ENCODE assay signal across 18 cellular contexts in genomic region chr10:27158421-27158820, GRCh38. TPM values are rescaled to one million over a fixed set of nuclear protein-coding genes. Genes with fewer than 3 reads are reported as not detected.
DNase-seq lines count a peak whose midpoint lies in the region; ATAC-seq and TF ChIP-seq lines count a peak whose summit lies in the region.
"Had no signal": no experiment of that assay in that cellular context is flagged by ENCODE, and none has a peak within 500 bp of the region (broad histone marks: within the 10 kb centered on the region; RNA-seq: fewer than 3 reads in every experiment).

No MANE protein-coding gene starts in this region.

- H2AFZ ChIP-seq in DND-41 (ENCODE audit: low read depth, low read length), result no peak overlapping the region
- no peak overlapping the region for H2AFZ ChIP-seq in neural progenitor cell (replicated peaks)

- H3K27me3 ChIP-seq in DND-41 (ENCODE audit: insufficient read depth, low read length, poor library complexity) (no peaks in the 10 kb centered on the region), neural progenitor cell (no peaks in the 10 kb centered on the region), WERI-Rb-1 (ENCODE audit: insufficient read depth, low read depth, severe bottlenecking) (no peaks in the 10 kb centered on the region)
- H3K27me3 ChIP-seq: cardiac muscle cell, ovary, spleen had no signal

- H3K9me3 ChIP-seq in DND-41 (ENCODE audit: insufficient read depth, low read length, severe bottlenecking), result no peaks in the 10 kb centered on the region
- no peaks in the 10 kb centered on the region for H3K9me3 ChIP-seq in T-helper 17 cell (ENCODE audit: control insufficient read depth, low read length, poor library complexity, severe bottlenecking)
- H3K9me3 ChIP-seq in neural progenitor cell (ENCODE audit: low read depth), result no peaks in the 10 kb centered on the region
- no peaks in the 10 kb centered on the region for H3K9me3 ChIP-seq in WERI-Rb-1 (ENCODE audit: severe bottlenecking)
- H3K9me3 ChIP-seq: ovary, spleen had no signal

- peaks cover 21% of the 10 kb centered on the region for H3F3A ChIP-seq in neural progenitor cell (ENCODE audit: low read depth)

- H3K27ac ChIP-seq in DND-41 (ENCODE audit: low read length), result no peak overlapping the region
- no peak overlapping the region for H3K27ac ChIP-seq in neural progenitor cell
- H3K27ac ChIP-seq in substantia nigra (ENCODE audit: low read depth, low read length, poor library complexity, severe bottlenecking), result no peak overlapping the region
- H3K27ac ChIP-seq in WERI-Rb-1, result no peak overlapping the region
- H3K27ac ChIP-seq: cardiac muscle cell, KMS-11, ovary, spleen had no signal

- H3K4me1 Mint-ChIP-seq in activated T-cell treated with anti-CD3 and anti-CD28 coated beads, Interleukin-2, amount 50 U/mL, for 72 hours (ENCODE audit: low read depth), result peaks cover 20% of the 10 kb centered on the region
- H3K4me1 Mint-ChIP-seq in T-helper 17 cell (peaks cover 24% of the 10 kb centered on the region), neural progenitor cell (peaks cover 16% of the 10 kb centered on the region)

- H3K9ac ChIP-seq in DND-41 (ENCODE audit: low read depth, low read length) (no peak overlapping the region), neural progenitor cell (no peak overlapping the region)
- H3K9ac ChIP-seq: KMS-11 had no signal

- H4K20me1 ChIP-seq in DND-41 (ENCODE audit: insufficient read depth, low read length), result peaks cover 9% of the 10 kb centered on the region; the same call in 1 of the 2 replicates
- peaks cover 6% of the 10 kb centered on the region for H4K20me1 ChIP-seq in neural progenitor cell (ENCODE audit: low read depth)

- H3K4me1 ChIP-seq in DND-41 (ENCODE audit: insufficient read depth, low read length) (peaks cover 26% of the 10 kb centered on the region), neural progenitor cell (peaks cover 9% of the 10 kb centered on the region)

- H3K27me3 Mint-ChIP-seq in activated T-cell treated with anti-CD3 and anti-CD28 coated beads, Interleukin-2, amount 50 U/mL, for 72 hours (ENCODE audit: low read depth), result no peaks in the 10 kb centered on the region
- H3K27me3 Mint-ChIP-seq in T-helper 17 cell (no peaks in the 10 kb centered on the region), neural progenitor cell (ENCODE audit: insufficient read depth, low read depth) (peaks cover 13% of the 10 kb centered on the region)

- TF ChIP-seq CTCF in DND-41 (IDR thresholded peaks at IDR 0.05; ENCODE audit: borderline replicate concordance, extremely low read depth, low read length, poor library complexity, severe bottlenecking) (no peak), neural progenitor cell (IDR thresholded peaks at IDR 0.05) (no peak), WERI-Rb-1 (IDR thresholded peaks at IDR 0.05; ENCODE audit: low read depth, low read length) (no peak)

- peak overlapping the region in 1 of 2 donors; percentile 82 for H3K4me3 Mint-ChIP-seq in activated T-cell treated with anti-CD3 and anti-CD28 coated beads, Interleukin-2, amount 50 U/mL, for 72 hours
- H3K4me3 Mint-ChIP-seq in T-helper 17 cell (peak overlapping the region; percentile 21), neural progenitor cell (peak overlapping the region; percentile 54)

- peaks cover 25 to 51% of the 10 kb centered on the region in 2 donors for H3K36me3 Mint-ChIP-seq in activated T-cell treated with anti-CD3 and anti-CD28 coated beads, Interleukin-2, amount 50 U/mL, for 72 hours (ENCODE audit: insufficient read depth in 2 of 2)
- peaks cover 9% of the 10 kb centered on the region for H3K36me3 Mint-ChIP-seq in T-helper 17 cell (ENCODE audit: low read depth)
- H3K36me3 Mint-ChIP-seq in neural progenitor cell, result peaks cover 8% of the 10 kb centered on the region

- H3K27ac Mint-ChIP-seq in activated T-cell treated with anti-CD3 and anti-CD28 coated beads, Interleukin-2, amount 50 U/mL, for 72 hours, result peak overlapping the region; percentile 87
- peak overlapping the region; percentile 100 for H3K27ac Mint-ChIP-seq in T-helper 17 cell
- no peak overlapping the region for H3K27ac Mint-ChIP-seq in neural progenitor cell

- ATAC-seq in activated T-cell treated with anti-CD3 and anti-CD28 coated beads, Interleukin-2, amount 50 U/mL, for 72 hours (replicated peaks in 1 of 2), result no peak
- no peak for ATAC-seq in DND-41 (ENCODE audit: insufficient read depth, low read depth)
- no peak for ATAC-seq in T-helper 17 cell

- H3K4me2 ChIP-seq in DND-41 (ENCODE audit: insufficient read depth, low read length) (peak overlapping the region; percentile 71; the same call in 1 of the 2 replicates), neural progenitor cell (no peak overlapping the region)

- H3K79me2 ChIP-seq in DND-41 (ENCODE audit: insufficient read depth, low read length) (peaks cover 54% of the 10 kb centered on the region), neural progenitor cell (ENCODE audit: low read depth) (peaks cover 48% of the 10 kb centered on the region)

- H3K4me3 ChIP-seq in DND-41 (ENCODE audit: low read depth in 1 of 2, low read length in 2 of 2) (peak overlapping the region in 1 of 2 experiments; percentile 15; a peak in 1 of 4 replicates), neural progenitor cell (no peak overlapping the region), WERI-Rb-1 (ENCODE audit: low read depth, low read length) (no peak overlapping the region)
- H3K4me3 ChIP-seq: cardiac muscle cell, ovary, spleen had no signal

- H3K36me3 ChIP-seq in DND-41 (ENCODE audit: insufficient read depth, low read length), result peaks cover 53% of the 10 kb centered on the region
- peaks cover 22% of the 10 kb centered on the region for H3K36me3 ChIP-seq in neural progenitor cell
- peaks cover 14% of the 10 kb centered on the region for H3K36me3 ChIP-seq in WERI-Rb-1
- H3K36me3 ChIP-seq: ovary had no signal

- DNase-seq in activated T-cell treated with anti-CD3 and anti-CD28 coated beads, Interleukin-2, amount 50 U/mL, for 72 hours, result no peak
- DNase-seq in activated T-cell treated with anti-CD3 and anti-CD28 coated beads for 4 hours, result no peak
- no peak for DNase-seq in DND-41
- DNase-seq in T-helper 17 cell, result no peak
- DNase-seq in neural progenitor cell (ENCODE audit: low spot score), result no peak
- DNase-seq in substantia nigra (lab: John Stamatoyannopoulos, UW), result no peak
- DNase-seq in NCI-H1048 (lab: John Stamatoyannopoulos, UW), result no peak
- DNase-seq in WERI-Rb-1, result no peak
- DNase-seq: activated CD4-positive, alpha-beta T cell treated with anti-CD3 and anti-CD28 coated beads for 4 hours; activated gamma-delta T cell; AML-193; effector memory CD4-positive, alpha-beta T cell; NCI-H187; ovary; spleen; T-helper 9 cell had no signal

- no peaks in the 10 kb centered on the region for H3K9me3 Mint-ChIP-seq in activated T-cell treated with anti-CD3 and anti-CD28 coated beads, Interleukin-2, amount 50 U/mL, for 72 hours
- no peaks in the 10 kb centered on the region for H3K9me3 Mint-ChIP-seq in neural progenitor cell

RNA-seq across cellular contexts. Expression of gene MASTL, which starts 3.3 kb away (rescaled TPM):
- total RNA-seq in activated T-cell treated with anti-CD3 and anti-CD28 coated beads, Interleukin-2, amount 50 U/mL, for 72 hours, result 10 to 100 TPM; 32.6 to 36.0 TPM
- total RNA-seq in T-helper 17 cell (10 to 100 TPM; 24.9 to 26.4 TPM), neural progenitor cell (ENCODE audit: low replicate concordance) (56.1 and 84.3 TPM in 2 replicates)

RNA-seq across cellular contexts. Expression of gene YME1L1, which starts 4.2 kb away (rescaled TPM):
- 100 to 1,000 TPM; 129 to 143 TPM for total RNA-seq in activated T-cell treated with anti-CD3 and anti-CD28 coated beads, Interleukin-2, amount 50 U/mL, for 72 hours
- total RNA-seq in T-helper 17 cell (100 to 1,000 TPM; 137 to 149 TPM), neural progenitor cell (ENCODE audit: low replicate concordance) (93.8 and 127 TPM in 2 replicates)

RNA-seq across cellular contexts. Expression of gene ANKRD26, which starts 58.1 kb away (rescaled TPM):
- 10 to 100 TPM in 1 of 2 donors, 1 to 10 TPM in 1; 8.2 to 10.6 TPM for total RNA-seq in activated T-cell treated with anti-CD3 and anti-CD28 coated beads, Interleukin-2, amount 50 U/mL, for 72 hours
- total RNA-seq in T-helper 17 cell (1 to 10 TPM; 4.4 to 5.3 TPM), neural progenitor cell (ENCODE audit: low replicate concordance) (16.8 and 22.7 TPM in 2 replicates)
